In genomic region chr4:110085131-110085530, GRCh38 we compare ENCODE assay signal across 9 cellular contexts.
A peak's percentile ranks its signal among the peaks of the same experiment; 100 is the strongest.
DNase-seq lines count a peak whose midpoint lies in the region; ATAC-seq and TF ChIP-seq lines count a peak whose summit lies in the region.
"Had no signal": no experiment of that assay in that cellular context is flagged by ENCODE, and none has a peak within 500 bp of the region (broad histone marks: within the 10 kb centered on the region; RNA-seq: fewer than 3 reads in every experiment).

No MANE protein-coding gene starts in this region.

- intact Hi-C loops in activated CD4-positive, alpha-beta memory T cell treated with anti-CD3 and anti-CD28 coated beads for 36 hours (cut with micrococcal nuclease) = no loop called here

- ATAC-seq in HG03469 (IDR thresholded peaks at IDR 0.05; ENCODE audit: unreplicated experiment) (peak; percentile 61), GM19455 (IDR thresholded peaks at IDR 0.05; ENCODE audit: unreplicated experiment) (no peak)

- H3K27ac Mint-ChIP-seq in activated CD4-positive, alpha-beta memory T cell treated with anti-CD3 and anti-CD28 coated beads for 36 hours = peak overlapping the region; percentile 5

- H3K4me1 Mint-ChIP-seq in activated CD4-positive, alpha-beta memory T cell treated with anti-CD3 and anti-CD28 coated beads for 36 hours (ENCODE audit: low read depth) = peaks cover 53% of the 10 kb centered on the region

- H3K27me3 Mint-ChIP-seq in activated CD4-positive, alpha-beta memory T cell treated with anti-CD3 and anti-CD28 coated beads for 36 hours = no peaks in the 10 kb centered on the region

- H3K36me3 Mint-ChIP-seq in activated CD4-positive, alpha-beta memory T cell treated with anti-CD3 and anti-CD28 coated beads for 36 hours = peaks cover 2% of the 10 kb centered on the region

- H3K9me3 Mint-ChIP-seq in activated CD4-positive, alpha-beta memory T cell treated with anti-CD3 and anti-CD28 coated beads for 36 hours = no peaks in the 10 kb centered on the region

- DNase-seq in activated CD4-positive, alpha-beta T cell treated with anti-CD3 and anti-CD28 coated beads for 4 hours = peak; percentile 4 to 11
- DNase-seq in activated CD4-positive, alpha-beta T cell treated with anti-CD3 and anti-CD28 coated beads, Interleukin-2, amount 50 U/mL, for 4 hours = no peak
- peak; percentile 15 for DNase-seq in activated CD4-positive, alpha-beta memory T cell treated with anti-CD3 and anti-CD28 coated beads for 36 hours
- DNase-seq in mucosa of gallbladder (ENCODE audit: low spot score) (peak; percentile 92), NCI-H2107 (lab: John Stamatoyannopoulos, UW) (no peak), GM10248 (ENCODE audit: extremely low spot score) (no peak)
- DNase-seq: islet precursor cell had no signal

- POLR2A ChIA-PET in activated CD4-positive, alpha-beta memory T cell treated with anti-CD3 and anti-CD28 coated beads for 36 hours (lab: Charles Lee) = no interaction called here
- POLR2A ChIA-PET in GM10248 (lab: Yijun Ruan, JAX) = no interaction called here

- no peak for TF ChIP-seq CTCF in GM10248 (IDR thresholded peaks at IDR 0.05; ENCODE audit: control extremely low read depth, extremely low read depth, low read depth, missing control alignments)

- CTCF ChIA-PET in activated CD4-positive, alpha-beta memory T cell treated with anti-CD3 and anti-CD28 coated beads for 36 hours (lab: Charles Lee) = interaction anchor here (1.7 kb wide), 1 partner anchor 34 kb away, joined by 4 read pairs; no protein-coding TSS in a partner anchor
- CTCF ChIA-PET in GM10248 (lab: Yijun Ruan, JAX) = interaction anchor here (1.6 kb wide), 1 partner anchor 17 kb away, joined by 3 read pairs; no protein-coding TSS in a partner anchor

- H3K4me3 Mint-ChIP-seq in activated CD4-positive, alpha-beta memory T cell treated with anti-CD3 and anti-CD28 coated beads for 36 hours = no peak overlapping the region

Comparison
In these comparisons a context has a peak if more than half of its experiments do, and no peak if none do; other contexts are left out.
1. DNase-seq: peak in activated CD4-positive, alpha-beta T cell treated with anti-CD3 and anti-CD28 coated beads for 4 hours (2 of 2), activated CD4-positive, alpha-beta memory T cell treated with anti-CD3 and anti-CD28 coated beads for 36 hours (single experiment) and mucosa of gallbladder (single experiment); none in activated CD4-positive, alpha-beta T cell treated with anti-CD3 and anti-CD28 coated beads, Interleukin-2, amount 50 U/mL, for 4 hours (0 of 2), NCI-H2107 (single experiment) and GM10248 (single experiment).